In the genomic region with DNA sequence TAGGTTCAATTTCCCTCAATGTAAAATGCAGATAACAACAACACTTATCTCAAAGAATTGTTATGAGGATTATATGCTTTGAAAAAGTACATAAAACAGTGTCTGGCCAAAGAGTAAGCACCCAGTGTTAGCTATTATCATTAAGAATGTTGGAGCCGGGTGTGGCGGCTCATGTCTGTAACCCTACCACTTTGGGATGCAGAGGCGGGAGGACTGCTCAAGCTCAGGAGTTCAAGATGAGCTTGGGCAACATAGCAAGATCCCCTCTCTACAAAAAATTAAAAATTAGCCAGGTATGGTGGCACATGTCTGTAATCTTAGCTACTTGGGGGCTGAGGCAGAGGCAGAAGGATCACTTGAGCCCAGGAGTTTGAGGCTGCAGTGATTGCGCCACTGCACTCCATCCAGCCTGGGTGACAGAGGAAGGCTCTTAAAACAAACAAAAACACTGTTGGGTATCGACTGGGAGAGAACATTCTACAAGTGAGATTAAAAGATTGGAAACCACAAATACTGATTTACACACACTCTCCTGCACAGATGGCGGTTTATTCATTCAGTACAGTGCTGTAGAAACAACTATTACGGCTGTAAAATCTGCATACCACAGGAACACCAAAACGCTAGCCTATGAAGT, we compare ENCODE assay signal across 21 cellular contexts.
"Had no signal": no experiment of that assay in that cellular context is flagged by ENCODE, and none has a peak within 500 bp of the region (broad histone marks: within the 10 kb centered on the region; RNA-seq: fewer than 3 reads in every experiment).

No MANE protein-coding gene starts in this region.

- H3K9me3 ChIP-seq: left ventricle myocardium inferior, spleen, uterus had no signal

- H3K4me1 Mint-ChIP-seq: activated naive CD8-positive, alpha-beta T cell treated with anti-CD3 and anti-CD28 coated beads, Interleukin-2, amount 50 U/mL, for 24 hours had no signal

- H3K27ac ChIP-seq: coronary artery, left ventricle myocardium inferior, parathyroid adenoma, spleen, uterus had no signal

- H3K4me1 ChIP-seq: left ventricle myocardium inferior, parathyroid adenoma, spleen, uterus had no signal

- ATAC-seq: activated naive CD8-positive, alpha-beta T cell treated with anti-CD3 and anti-CD28 coated beads, Interleukin-2, amount 50 U/mL, for 24 hours; naive thymus-derived CD4-positive, alpha-beta T cell; sciatic nerve had no signal

- H3K4me3 Mint-ChIP-seq: activated naive CD4-positive, alpha-beta T cell treated with anti-CD3 and anti-CD28 coated beads for 36 hours; activated naive CD8-positive, alpha-beta T cell treated with anti-CD3 and anti-CD28 coated beads, Interleukin-2, amount 50 U/mL, for 24 hours; central memory CD8-positive, alpha-beta T cell; naive thymus-derived CD4-positive, alpha-beta T cell had no signal

- H3K27ac Mint-ChIP-seq: activated naive CD4-positive, alpha-beta T cell treated with anti-CD3 and anti-CD28 coated beads for 36 hours; activated naive CD8-positive, alpha-beta T cell treated with anti-CD3 and anti-CD28 coated beads, Interleukin-2, amount 50 U/mL, for 24 hours had no signal

- H3K36me3 ChIP-seq: uterus had no signal

- H3K27me3 ChIP-seq: spleen, uterus had no signal

- H3K4me3 ChIP-seq: coronary artery, left ventricle myocardium inferior, spleen, uterus had no signal

- H3K27me3 Mint-ChIP-seq: activated naive CD8-positive, alpha-beta T cell treated with anti-CD3 and anti-CD28 coated beads, Interleukin-2, amount 50 U/mL, for 24 hours; central memory CD8-positive, alpha-beta T cell; naive thymus-derived CD4-positive, alpha-beta T cell had no signal

- H3K9me3 Mint-ChIP-seq: activated naive CD4-positive, alpha-beta T cell treated with anti-CD3 and anti-CD28 coated beads for 36 hours; activated naive CD8-positive, alpha-beta T cell treated with anti-CD3 and anti-CD28 coated beads, Interleukin-2, amount 50 U/mL, for 24 hours; central memory CD8-positive, alpha-beta T cell; naive thymus-derived CD4-positive, alpha-beta T cell had no signal

- DNase-seq: activated CD4-positive, alpha-beta T cell treated with anti-CD3 and anti-CD28 coated beads for 48 hours; activated CD4-positive, CD25-positive, alpha-beta regulatory T cell; activated CD8-positive, alpha-beta memory T cell treated with anti-CD3 and anti-CD28 coated beads for 24 hours; activated CD8-positive, alpha-beta memory T cell treated with anti-CD3 and anti-CD28 coated beads, Interleukin-2, amount 50 U/mL, for 48 hours; activated naive CD4-positive, alpha-beta T cell treated with anti-CD3 and anti-CD28 coated beads for 36 hours; activated naive CD8-positive, alpha-beta T cell treated with anti-CD3 and anti-CD28 coated beads, Interleukin-2, amount 50 U/mL, for 24 hours; aorta; glutamatergic neuron; hippocampal formation; left ventricle myocardium inferior; mesendoderm; naive thymus-derived CD4-positive, alpha-beta T cell; spleen; stimulated activated naive CD4-positive, alpha-beta T cell; T-helper 1 cell; T1000; uterus had no signal
